ENCODE assay signal across 8 cellular contexts in the genomic region with DNA sequence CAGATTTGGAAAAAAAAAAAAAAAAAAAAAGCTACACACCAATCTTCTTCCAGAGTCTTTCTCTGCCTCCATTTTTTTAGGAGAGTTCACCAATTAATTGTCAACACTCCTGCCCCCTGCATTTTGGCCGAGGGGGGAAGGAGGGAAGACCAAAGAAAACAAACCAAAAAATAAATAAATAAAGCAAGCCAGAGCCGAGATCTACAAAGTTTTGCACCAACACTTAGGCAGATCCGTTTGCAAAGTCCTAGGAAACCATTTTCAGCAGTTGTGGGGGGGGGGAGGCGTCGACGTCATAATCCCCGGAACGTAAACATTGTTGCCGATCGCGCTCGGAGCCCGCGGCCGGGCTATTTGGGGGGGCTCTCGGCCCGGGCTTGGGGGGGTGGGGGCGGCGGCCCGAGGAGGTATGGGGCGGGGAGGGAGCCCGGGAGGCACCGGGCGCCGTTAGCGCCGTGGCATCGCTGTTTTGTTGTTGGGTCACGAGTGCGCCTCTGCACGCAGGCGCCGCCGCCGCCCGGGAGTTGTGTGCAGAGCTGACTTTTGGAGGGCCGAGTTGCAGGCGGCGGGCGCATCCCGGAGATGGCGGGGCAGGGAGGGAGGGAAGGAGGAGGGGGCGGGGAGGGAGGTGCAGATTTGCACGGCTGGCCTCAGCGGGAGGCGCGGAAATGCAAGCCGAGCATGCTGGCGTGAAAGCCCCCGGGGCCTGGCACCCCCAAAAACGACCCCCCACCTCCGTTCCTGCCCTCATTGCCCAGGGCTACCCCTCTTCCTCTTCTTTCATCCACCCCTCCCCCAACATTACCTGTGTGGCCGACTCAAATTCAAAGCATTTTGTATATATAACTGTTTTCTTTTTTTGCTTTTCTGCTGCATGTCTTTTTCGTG. TPM values are rescaled to one million over a fixed set of nuclear protein-coding genes. Genes with fewer than 3 reads are reported as not detected.
DNase-seq lines count a peak whose midpoint lies in the region; ATAC-seq and TF ChIP-seq lines count a peak whose summit lies in the region.

No MANE protein-coding gene starts in this region.

- H3K27me3 Mint-ChIP-seq in neural crest cell (ENCODE audit: low read depth) = no peaks in the 10 kb centered on the region

- H3K27me3 ChIP-seq in subcutaneous abdominal adipose tissue (ENCODE audit: control insufficient read depth in 5 of 5, insufficient read depth in 4 of 5, low read length in 5 of 5) = no peaks in the 10 kb centered on the region

- H3K9me3 ChIP-seq in subcutaneous abdominal adipose tissue (ENCODE audit: control insufficient read depth in 5 of 5, low read length in 5 of 5) = no peaks in the 10 kb centered on the region

- TF ChIP-seq CTCF in foreskin fibroblast (IDR thresholded peaks at IDR 0.05; ENCODE audit: low read depth, low read length) (no peak), neural crest cell (conservative IDR thresholded peaks at IDR 0.05) (no peak)

- H3K4me3 Mint-ChIP-seq in neural crest cell = peak overlapping the region; percentile 99

- peaks cover 65% of the 10 kb centered on the region for H3K4me1 Mint-ChIP-seq in neural crest cell

- peak overlapping the region in 4 of 5 donors; percentile 22 to 76 (median 50) for H3K9ac ChIP-seq in subcutaneous abdominal adipose tissue (ENCODE audit: low read length in 5 of 5)

- H3K4me3 ChIP-seq in foreskin fibroblast (ENCODE audit: low read depth in 1 of 2, low read length in 2 of 2) (peak overlapping the region; percentile 62 to 69), subcutaneous abdominal adipose tissue (ENCODE audit: low read depth in 1 of 5, low read length in 5 of 5) (peak overlapping the region; percentile 57 to 75 (median 69))

- H3K36me3 Mint-ChIP-seq in neural crest cell (ENCODE audit: low read depth) = no peaks in the 10 kb centered on the region

- peak; percentile 77 for DNase-seq in EH (ENCODE audit: low read depth)
- DNase-seq in HuH-7 (ENCODE audit: low spot score) = peak; percentile 51
- DNase-seq in RPMI8226 = peak; percentile 78
- peak; percentile 90 for DNase-seq in activated effector memory CD4-positive, alpha-beta T cell treated with anti-CD3 and anti-CD28 coated beads, Interleukin-2, amount 50 U/mL, for 16 hours
- DNase-seq in foreskin fibroblast = peak; percentile 59 to 85
- peak; percentile 65 for DNase-seq in neural crest cell (ENCODE audit: low read depth, low spot score)

- no peak overlapping the region for H3K27ac ChIP-seq in subcutaneous abdominal adipose tissue (ENCODE audit: low read depth, low read length)

- H3K27ac Mint-ChIP-seq in neural crest cell (ENCODE audit: unreplicated experiment) = peak overlapping the region; percentile 99

- no peak for ATAC-seq in GM18858 (IDR thresholded peaks at IDR 0.05; ENCODE audit: unreplicated experiment)

- peaks cover 0 to 4% (median 0%) of the 10 kb centered on the region in 5 donors for H3K36me3 ChIP-seq in subcutaneous abdominal adipose tissue (ENCODE audit: control insufficient read depth in 5 of 5, insufficient read depth in 5 of 5, low read length in 5 of 5)

- peaks cover 2 to 62% (median 56%) of the 10 kb centered on the region in 5 donors for H3K4me1 ChIP-seq in subcutaneous abdominal adipose tissue (ENCODE audit: control insufficient read depth in 5 of 5, insufficient read depth in 5 of 5, low read length in 5 of 5)

- no peaks in the 10 kb centered on the region for H3K9me3 Mint-ChIP-seq in neural crest cell

RNA-seq across cellular contexts. Expression of gene KDM2B, which starts 0.6 kb away (rescaled TPM):
- total RNA-seq in neural crest cell = 79.2 and 85.6 TPM in 2 replicates

RNA-seq across cellular contexts. Expression of gene ORAI1, which starts 46.1 kb away (rescaled TPM):
- total RNA-seq in neural crest cell = 13.7 and 15.1 TPM in 2 replicates
